22 cellular contexts compared by ENCODE assay signal in the genomic region with DNA sequence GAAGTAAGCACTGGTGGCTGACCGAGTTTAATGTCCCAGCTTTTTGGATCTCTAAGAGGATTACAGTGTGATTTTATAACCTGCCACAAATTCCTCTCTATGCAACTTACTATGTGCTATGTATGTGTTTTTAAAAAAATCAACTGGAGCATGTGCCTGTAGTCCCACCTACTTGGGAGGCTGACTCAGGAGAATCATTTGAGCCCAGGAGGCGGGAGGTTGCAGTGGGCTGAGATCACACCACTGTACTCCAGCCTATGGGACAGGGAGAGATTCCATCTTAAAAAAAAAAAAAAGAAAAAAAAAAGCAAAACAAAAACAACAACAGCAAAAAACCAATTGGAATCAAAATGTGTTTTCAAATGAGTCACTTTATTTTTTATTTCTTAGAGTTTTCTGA. TPM values are rescaled to one million over a fixed set of nuclear protein-coding genes. Genes with fewer than 3 reads are reported as not detected.
DNase-seq lines count a peak whose midpoint lies in the region; ATAC-seq, FAIRE-seq and TF ChIP-seq lines count a peak whose summit lies in the region.
"Had no signal": no experiment of that assay in that cellular context is flagged by ENCODE, and none has a peak within 500 bp of the region (broad histone marks: within the 10 kb centered on the region; RNA-seq: fewer than 3 reads in every experiment).

No MANE protein-coding gene starts in this region.

- in situ Hi-C loops in HepG2 (cut with HindIII; ENCODE audit: extremely low pct_ligation_motif_present, low pct_unique_long_range_greater_than_20kb) = loop anchor here (25.0 kb wide), 1 partner anchor 476 kb away; no protein-coding TSS in a partner anchor

- CTCF ChIA-PET in HepG2 (lab: Yijun Ruan, JAX; ENCODE audit: low intra/inter-chr PET ratio, low total read pairs) = no interaction called here
- CTCF ChIA-PET in activated CD8-positive, alpha-beta T cell treated with anti-CD3 and anti-CD28 coated beads, Interleukin-2, amount 10 ng/mL, durations not matched to agents 7 days and 5 days (lab: Charles Lee) = interaction anchor here (1.0 kb wide), 1 partner anchor 440 kb away, joined by 3 read pairs; no protein-coding TSS in a partner anchor

- ATAC-seq in GM18519 (IDR thresholded peaks at IDR 0.05; ENCODE audit: low FRiP score, unreplicated experiment) (no peak), HepG2 (no peak)
- no peak for ATAC-seq in activated CD8-positive, alpha-beta T cell treated with anti-CD3 and anti-CD28 coated beads, Interleukin-2, amount 10 ng/mL, durations not matched to agents 7 days and 5 days
- ATAC-seq: activated CD8-positive, alpha-beta memory T cell treated with anti-CD3 and anti-CD28 coated beads, Interleukin-2, amount 10 ng/mL, durations not matched to agents 7 days and 5 days had no signal

- peaks cover 7% of the 10 kb centered on the region for H3K27me3 Mint-ChIP-seq in activated CD8-positive, alpha-beta T cell treated with anti-CD3 and anti-CD28 coated beads, Interleukin-2, amount 10 ng/mL, durations not matched to agents 7 days and 5 days (ENCODE audit: low read depth)

- TF ChIP-seq EP300 in HepG2 (IDR thresholded peaks at IDR 0.05; ENCODE audit: low read depth in 2 of 2, low read length in 2 of 2) (no peak), HepG2 (CRISPR knock-in tag; IDR thresholded peaks at IDR 0.05; ENCODE audit: borderline replicate concordance) (no peak)

- intact Hi-C loops in HepG2 (cut with micrococcal nuclease; ENCODE audit: unreplicated experiment) = no loop called here

- WGBS in HepG2 (ENCODE audit: low lambda C conversion rate) = 18% methylated on average over 2 of the region's 2 CpGs

- no peaks in the 10 kb centered on the region for H3K9me3 Mint-ChIP-seq in activated CD8-positive, alpha-beta T cell treated with anti-CD3 and anti-CD28 coated beads, Interleukin-2, amount 10 ng/mL, durations not matched to agents 7 days and 5 days (ENCODE audit: insufficient read depth)

- H3K79me2 ChIP-seq in HepG2 (ENCODE audit: insufficient read depth, low read length) = no peaks in the 10 kb centered on the region

- no peaks in the 10 kb centered on the region for H3K36me3 Mint-ChIP-seq in activated CD8-positive, alpha-beta T cell treated with anti-CD3 and anti-CD28 coated beads, Interleukin-2, amount 10 ng/mL, durations not matched to agents 7 days and 5 days (ENCODE audit: low read depth)
- H3K36me3 Mint-ChIP-seq: activated CD8-positive, alpha-beta memory T cell treated with anti-CD3 and anti-CD28 coated beads, Interleukin-2, amount 10 ng/mL, durations not matched to agents 7 days and 5 days; brain had no signal

- H3K36me3 ChIP-seq in HepG2 (replicated peaks in 1 of 2; ENCODE audit: control insufficient read depth in 1 of 2, insufficient read depth in 2 of 2, low read length in 2 of 2) = no peaks in the 10 kb centered on the region
- H3K36me3 ChIP-seq: left ventricle myocardium inferior, Peyer's patch had no signal

- POLR2A ChIA-PET in HepG2 (lab: Yijun Ruan, JAX) = no interaction called here
- POLR2A ChIA-PET in activated CD8-positive, alpha-beta T cell treated with anti-CD3 and anti-CD28 coated beads, Interleukin-2, amount 10 ng/mL, durations not matched to agents 7 days and 5 days (lab: Charles Lee) = no interaction called here

- H3K9ac ChIP-seq in HepG2 (ENCODE audit: insufficient read depth, low read depth, low read length) = no peak overlapping the region

- no peak overlapping the region for H3K27ac ChIP-seq in HepG2 (ENCODE audit: extremely low read length, insufficient read depth, low read length)
- H3K27ac ChIP-seq: left ventricle myocardium inferior, Peyer's patch had no signal

- no peak for TF ChIP-seq RAD21 in HepG2 (CRISPR knock-in tag; IDR thresholded peaks at IDR 0.05)

- no peak overlapping the region for H3K4me3 Mint-ChIP-seq in activated CD8-positive, alpha-beta T cell treated with anti-CD3 and anti-CD28 coated beads, Interleukin-2, amount 10 ng/mL, durations not matched to agents 7 days and 5 days
- H3K4me3 Mint-ChIP-seq: activated CD8-positive, alpha-beta memory T cell treated with anti-CD3 and anti-CD28 coated beads, Interleukin-2, amount 10 ng/mL, durations not matched to agents 7 days and 5 days; brain had no signal

- H3K4me3 ChIP-seq in AG10803 (ENCODE audit: low read length) (no peak overlapping the region), foreskin fibroblast (ENCODE audit: low read depth in 1 of 2, low read length in 2 of 2) (no peak overlapping the region), HepG2 (replicated peaks in 1 of 3; ENCODE audit: insufficient read depth in 1 of 3, low read depth in 2 of 3, low read length in 3 of 3) (no peak overlapping the region)
- H3K4me3 ChIP-seq: left ventricle myocardium inferior, Peyer's patch, smooth muscle cell had no signal

- H4K20me1 ChIP-seq in HepG2 (ENCODE audit: insufficient read depth, low read length) = no peaks in the 10 kb centered on the region

- H3K27me3 ChIP-seq in HepG2 (ENCODE audit: control insufficient read depth in 1 of 2, insufficient read depth in 2 of 2, low read length in 2 of 2) = no peaks in the 10 kb centered on the region
- H3K27me3 ChIP-seq: Peyer's patch had no signal

- TF ChIP-seq POLR2A in HepG2 (IDR thresholded peaks at IDR 0.05; ENCODE audit: insufficient read depth in 1 of 2, low read depth in 2 of 2, low read length in 2 of 2) = no peak

- peaks cover 2% of the 10 kb centered on the region; the same call in 1 of the 2 replicates for H3K4me1 ChIP-seq in HepG2 (ENCODE audit: insufficient read depth, low read length)
- H3K4me1 ChIP-seq: Peyer's patch had no signal

- no peak overlapping the region for H2AFZ ChIP-seq in HepG2 (ENCODE audit: low read length)

- H3K4me1 Mint-ChIP-seq in activated CD8-positive, alpha-beta T cell treated with anti-CD3 and anti-CD28 coated beads, Interleukin-2, amount 10 ng/mL, durations not matched to agents 7 days and 5 days (ENCODE audit: low read depth) = peaks cover 7% of the 10 kb centered on the region

- FAIRE-seq in HepG2 (lab: Jason Lieb, UNC) = no peak
- FAIRE-seq: urothelium cell line had no signal

- no peak overlapping the region for H3K4me2 ChIP-seq in HepG2 (ENCODE audit: low read depth, low read length)
- H3K4me2 ChIP-seq: smooth muscle cell had no signal

- TF ChIP-seq CTCF in AG10803 (conservative IDR thresholded peaks at IDR 0.05; ENCODE audit: low read length) (no peak), foreskin fibroblast (IDR thresholded peaks at IDR 0.05; ENCODE audit: low read depth, low read length) (no peak), HepG2 (CRISPR knock-in tag; IDR thresholded peaks at IDR 0.05) (no peak)

- H3K9me3 ChIP-seq in HepG2 (ENCODE audit: low read length) = no peaks in the 10 kb centered on the region
- H3K9me3 ChIP-seq: left ventricle myocardium inferior, Peyer's patch had no signal

- DNase-seq in AG10803 (ENCODE audit: low read depth) (peak; percentile 40), HK-2 (ENCODE audit: unreplicated experiment) (peak; percentile 15), amniotic epithelial cell (ENCODE audit: low read depth) (peak; percentile 51), foreskin fibroblast (peak; percentile 78 to 85), HuH-7.5 (ENCODE audit: low spot score) (no peak), HepG2 (ENCODE audit: low spot score) (no peak)
- DNase-seq in activated CD8-positive, alpha-beta T cell treated with anti-CD3 and anti-CD28 coated beads, Interleukin-2, amount 10 ng/mL, durations not matched to agents 7 days and 5 days = no peak
- DNase-seq: activated CD8-positive, alpha-beta memory T cell treated with anti-CD3 and anti-CD28 coated beads, Interleukin-2, amount 10 ng/mL, durations not matched to agents 7 days and 5 days; activated gamma-delta T cell treated with Interleukin-2 at 50 U/mL for 16 hours; AML-193; DMS153; foreskin melanocyte; left ventricle myocardium inferior; NCI-H187 treated with DMSO at 0.1 percent for 48 hours; NCI-H510A treated with DMSO at 0.1 percent for 48 hours; Peyer's patch; stimulated activated naive CD4-positive, alpha-beta T cell treated with Interleukin-2 at 50 U/mL for 16 hours; T-helper 1 cell had no signal

- H3K27ac Mint-ChIP-seq in activated CD8-positive, alpha-beta T cell treated with anti-CD3 and anti-CD28 coated beads, Interleukin-2, amount 10 ng/mL, durations not matched to agents 7 days and 5 days = no peak overlapping the region
- H3K27ac Mint-ChIP-seq: activated CD8-positive, alpha-beta memory T cell treated with anti-CD3 and anti-CD28 coated beads, Interleukin-2, amount 10 ng/mL, durations not matched to agents 7 days and 5 days had no signal

- no TSS peak for BruUV-seq in HepG2 (replicated peaks; lab: Mats Ljungman, UMichigan)

RNA-seq across cellular contexts. Expression of gene DUT, which starts 29.6 kb away (rescaled TPM):
- 131 and 133 TPM in 2 replicates for total RNA-seq in HepG2 (2016; rRNA removed; fragmentation: Illumina TruSeq; extraction: Trizol)
- 31.3 and 34.5 TPM in 2 replicates for total RNA-seq in HepG2 (2016; cell fraction: cytosol; rRNA removed; fragmentation: Illumina TruSeq; extraction: Trizol; ENCODE audit: low read depth)
- 126 and 131 TPM in 2 replicates for total RNA-seq in HepG2 (2016; cell fraction: insoluble cytoplasmic fraction; rRNA removed; fragmentation: Illumina TruSeq; extraction: Trizol)
- total RNA-seq in HepG2 (2016; cell fraction: membrane; rRNA removed; fragmentation: Illumina TruSeq; extraction: Trizol) = 44.9 and 49.3 TPM in 2 replicates
- total RNA-seq in HepG2 (2016; cell fraction: nucleus; rRNA removed; fragmentation: Illumina TruSeq; extraction: Trizol) = 51.1 and 57.3 TPM in 2 replicates
- 27.8 and 36.7 TPM in 2 replicates for polyA plus RNA-seq in HepG2 (2011; rRNA removed)
- polyA plus RNA-seq in HepG2 (2011; cell fraction: cytosol; rRNA removed) = 24.2 and 29.8 TPM in 2 replicates
- polyA plus RNA-seq in HepG2 (2011; cell fraction: nucleus; rRNA removed) = 27.8 and 32.2 TPM in 2 replicates
- polyA plus RNA-seq in HepG2 (2012) = 29.9 and 67.3 TPM in 2 replicates
- polyA plus RNA-seq in HepG2 (2016; cell fraction: cytosol; fragmentation: Illumina TruSeq; extraction: Trizol; ENCODE audit: low read depth) = 35.0 and 42.7 TPM in 2 replicates
- polyA plus RNA-seq in HepG2 (2016; cell fraction: insoluble cytoplasmic fraction; fragmentation: Illumina TruSeq; extraction: Trizol; ENCODE audit: low read depth) = 145 and 152 TPM in 2 replicates
- 45.2 and 48.1 TPM in 2 replicates for polyA plus RNA-seq in HepG2 (2016; cell fraction: membrane; fragmentation: Illumina TruSeq; extraction: Trizol; ENCODE audit: low read depth)
- polyA plus RNA-seq in HepG2 (2016; cell fraction: nucleus; fragmentation: Illumina TruSeq; extraction: Trizol; ENCODE audit: insufficient read depth, low read depth) = 104 and 112 TPM in 2 replicates
- polyA minus RNA-seq in HepG2 (2011; rRNA and poly(A)+ RNA removed; ENCODE audit: low replicate concordance) = 4.1 and 20.6 TPM in 2 replicates
- polyA minus RNA-seq in HepG2 (2011; cell fraction: cytosol; rRNA and poly(A)+ RNA removed) = 19.6 and 24.6 TPM in 2 replicates
- 13.9 and 16.2 TPM in 2 replicates for polyA minus RNA-seq in HepG2 (2011; cell fraction: nucleus; rRNA and poly(A)+ RNA removed)
- 100 to 1,000 TPM; 350 to 360 TPM for total RNA-seq in activated CD8-positive, alpha-beta T cell treated with anti-CD3 and anti-CD28 coated beads, Interleukin-2, amount 10 ng/mL, durations not matched to agents 7 days and 5 days

Comparison
In these comparisons a context has a peak if more than half of its experiments do, and no peak if none do; other contexts are left out.
1. DNase-seq: peak in AG10803 (single experiment), HK-2 (single experiment), amniotic epithelial cell (single experiment) and foreskin fibroblast (2 of 2); none in HuH-7.5 (single experiment), HepG2 (single experiment) and activated CD8-positive, alpha-beta T cell treated with anti-CD3 and anti-CD28 coated beads, Interleukin-2, amount 10 ng/mL, durations not matched to agents 7 days and 5 days (single experiment).